Comparison of ENCODE assay signal across 21 cellular contexts in the genomic region with DNA sequence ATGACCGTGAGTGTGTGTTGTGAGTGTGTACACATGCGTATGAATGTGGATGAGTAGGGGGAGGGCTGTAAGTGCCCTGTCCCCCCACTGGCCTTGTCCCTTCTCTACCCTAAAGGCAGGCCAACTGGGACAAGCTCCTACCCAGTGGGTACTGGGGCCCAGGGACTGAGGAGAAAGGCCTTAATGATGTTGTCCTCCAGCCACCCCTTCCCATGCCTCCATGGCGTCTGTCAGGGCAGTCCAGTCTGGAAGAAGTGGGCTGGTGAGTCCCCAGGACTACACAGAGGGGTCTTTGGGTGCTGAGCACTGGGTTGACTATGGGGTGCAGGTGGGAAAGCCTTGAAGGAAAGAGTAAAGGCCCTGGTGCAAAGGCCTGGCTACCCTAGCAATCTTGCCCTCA. TPM values are rescaled to one million over a fixed set of nuclear protein-coding genes. Genes with fewer than 3 reads are reported as not detected.
"Had no signal": no experiment of that assay in that cellular context is flagged by ENCODE, and none has a peak within 500 bp of the region (broad histone marks: within the 10 kb centered on the region; RNA-seq: fewer than 3 reads in every experiment).

No MANE protein-coding gene starts in this region.

- H3K36me3 ChIP-seq: breast epithelium, lower lobe of right lung, thoracic aorta, upper lobe of left lung had no signal

- H3K4me1 ChIP-seq: breast epithelium had no signal

- FAIRE-seq: astrocyte had no signal

- H3K27ac ChIP-seq: breast epithelium, epithelial cell of prostate, lower lobe of right lung, thoracic aorta, upper lobe of left lung had no signal

- DNase-seq: activated CD4-positive, alpha-beta T cell treated with anti-CD3 and anti-CD28 coated beads, Interleukin-2, amount 10 ng/mL, durations not matched to agents 24 days and 14 days; activated CD8-positive, alpha-beta T cell treated with anti-CD3 and anti-CD28 coated beads for 36 hours; activated naive CD4-positive, alpha-beta T cell treated with Interleukin-2 at 50 U/mL for 16 hours; activated naive CD8-positive, alpha-beta T cell treated with anti-CD3 and anti-CD28 coated beads for 36 hours; activated T-cell treated with anti-CD3 and anti-CD28 coated beads, Interleukin-2, amount 50 U/mL, for 4 hours; cortex of kidney; lower lobe of right lung; nucleus accumbens; SK-N-SH; stimulated activated CD4-positive, alpha-beta T cell treated with anti-CD3 and anti-CD28 coated beads, Interleukin-4, amount 100 ng/mL, for 1 hour; stimulated activated naive CD4-positive, alpha-beta T cell treated with Interleukin-2 at 50 U/mL for 16 hours; T-helper 2 cell had no signal

- ATAC-seq: activated CD8-positive, alpha-beta T cell treated with anti-CD3 and anti-CD28 coated beads for 36 hours; activated T-cell treated with anti-CD3 and anti-CD28 coated beads, Interleukin-2, amount 50 U/mL, for 4 hours; left lobe of liver; lower lobe of right lung; naive thymus-derived CD8-positive, alpha-beta T cell; sciatic nerve had no signal

- H3K9me3 ChIP-seq: breast epithelium, lower lobe of right lung, SK-N-SH, thoracic aorta, upper lobe of left lung had no signal

- H3K9me2 ChIP-seq: SK-N-SH had no signal

- H3K4me2 ChIP-seq: SK-N-SH, smooth muscle cell had no signal

- H3K9ac ChIP-seq: SK-N-SH had no signal

- H3K27me3 ChIP-seq: upper lobe of left lung had no signal

- H3K4me3 ChIP-seq: breast epithelium, lower lobe of right lung, smooth muscle cell, thoracic aorta, upper lobe of left lung had no signal

RNA-seq across cellular contexts. Expression of gene CORO2B, which starts 16.9 kb away (rescaled TPM):
- total RNA-seq: activated CD8-positive, alpha-beta T cell treated with anti-CD3 and anti-CD28 coated beads for 36 hours; activated naive CD8-positive, alpha-beta T cell treated with anti-CD3 and anti-CD28 coated beads for 36 hours had no signal
- polyA plus RNA-seq: naive thymus-derived CD8-positive, alpha-beta T cell had no signal
